ENCODE assay signal across 1 cellular context in the genomic region with DNA sequence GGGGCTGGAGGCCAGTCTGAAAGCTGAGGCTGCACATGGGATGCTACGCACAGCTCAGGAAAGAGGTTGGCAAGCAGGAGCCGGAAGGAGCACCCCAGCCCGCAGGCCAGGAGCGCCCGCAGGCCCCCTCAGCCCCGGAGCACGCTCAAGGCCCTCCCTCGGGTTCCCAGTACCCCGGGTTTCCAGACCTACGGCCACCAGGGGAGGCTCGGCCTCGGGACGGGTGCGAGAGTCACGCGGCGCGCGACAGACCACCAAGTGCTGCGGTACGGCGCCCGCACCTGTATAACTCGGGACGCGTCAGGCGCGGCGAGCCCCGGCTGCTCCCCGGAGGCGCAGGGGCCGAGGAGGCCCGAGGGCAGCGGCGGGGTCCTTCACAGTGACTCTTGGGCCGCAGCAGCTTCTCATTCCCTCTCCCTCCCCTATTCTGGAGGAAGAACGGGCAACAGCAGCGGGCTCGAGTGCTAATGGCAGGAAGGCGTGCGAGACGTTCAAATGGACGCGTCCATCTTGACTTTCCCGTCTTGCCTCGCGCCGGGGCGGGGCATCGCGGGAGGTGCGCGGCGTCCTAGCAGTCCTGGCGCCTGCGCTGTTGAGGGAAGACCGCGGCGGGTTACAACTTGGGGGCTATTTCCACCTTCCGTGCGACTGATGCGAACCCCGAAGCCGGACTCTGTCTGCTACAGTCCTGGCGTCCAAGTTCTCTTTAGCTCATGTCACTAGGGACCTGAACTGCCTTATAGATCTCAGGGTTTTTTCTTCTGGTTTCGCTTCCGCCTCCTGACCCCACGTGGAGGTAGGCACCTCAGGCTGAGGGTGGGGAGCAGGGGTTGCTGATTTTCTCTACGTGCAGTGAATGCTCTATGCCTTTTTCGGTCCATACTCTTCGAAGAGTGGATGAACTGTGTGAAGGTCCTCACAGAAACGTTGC.
A peak's percentile ranks its signal among the peaks of the same experiment; 100 is the strongest.
TF ChIP-seq lines count a peak whose summit lies in the region.

A gene with protein sequence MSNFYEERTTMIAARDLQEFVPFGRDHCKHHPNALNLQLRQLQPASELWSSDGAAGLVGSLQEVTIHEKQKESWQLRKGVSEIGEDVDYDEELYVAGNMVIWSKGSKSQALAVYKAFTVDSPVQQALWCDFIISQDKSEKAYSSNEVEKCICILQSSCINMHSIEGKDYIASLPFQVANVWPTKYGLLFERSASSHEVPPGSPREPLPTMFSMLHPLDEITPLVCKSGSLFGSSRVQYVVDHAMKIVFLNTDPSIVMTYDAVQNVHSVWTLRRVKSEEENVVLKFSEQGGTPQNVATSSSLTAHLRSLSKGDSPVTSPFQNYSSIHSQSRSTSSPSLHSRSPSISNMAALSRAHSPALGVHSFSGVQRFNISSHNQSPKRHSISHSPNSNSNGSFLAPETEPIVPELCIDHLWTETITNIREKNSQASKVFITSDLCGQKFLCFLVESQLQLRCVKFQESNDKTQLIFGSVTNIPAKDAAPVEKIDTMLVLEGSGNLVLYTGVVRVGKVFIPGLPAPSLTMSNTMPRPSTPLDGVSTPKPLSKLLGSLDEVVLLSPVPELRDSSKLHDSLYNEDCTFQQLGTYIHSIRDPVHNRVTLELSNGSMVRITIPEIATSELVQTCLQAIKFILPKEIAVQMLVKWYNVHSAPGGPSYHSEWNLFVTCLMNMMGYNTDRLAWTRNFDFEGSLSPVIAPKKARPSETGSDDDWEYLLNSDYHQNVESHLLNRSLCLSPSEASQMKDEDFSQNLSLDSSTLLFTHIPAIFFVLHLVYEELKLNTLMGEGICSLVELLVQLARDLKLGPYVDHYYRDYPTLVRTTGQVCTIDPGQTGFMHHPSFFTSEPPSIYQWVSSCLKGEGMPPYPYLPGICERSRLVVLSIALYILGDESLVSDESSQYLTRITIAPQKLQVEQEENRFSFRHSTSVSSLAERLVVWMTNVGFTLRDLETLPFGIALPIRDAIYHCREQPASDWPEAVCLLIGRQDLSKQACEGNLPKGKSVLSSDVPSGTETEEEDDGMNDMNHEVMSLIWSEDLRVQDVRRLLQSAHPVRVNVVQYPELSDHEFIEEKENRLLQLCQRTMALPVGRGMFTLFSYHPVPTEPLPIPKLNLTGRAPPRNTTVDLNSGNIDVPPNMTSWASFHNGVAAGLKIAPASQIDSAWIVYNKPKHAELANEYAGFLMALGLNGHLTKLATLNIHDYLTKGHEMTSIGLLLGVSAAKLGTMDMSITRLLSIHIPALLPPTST (N-terminal part only) (minus strand): TSS at position 533 of the 931 bp plus-strand sequence. CDS start 3,368 bp downstream, outside the sequence.

TF ChIP-seq in A549, 52 proteins besides CTCF, POLR2A, EP300 and RAD21 (continued from another document):
- TF ChIP-seq REST (IDR thresholded peaks at IDR 0.05) (peak; percentile 31; the same call in 1 of the 2 replicates), MAZ (IDR thresholded peaks at IDR 0.05; ENCODE audit: borderline replicate concordance, low read depth, low read length) (no peak), HMGXB4 (CRISPR knock-in tag; IDR thresholded peaks at IDR 0.05; ENCODE audit: borderline replicate concordance) (no peak), RCOR1 (IDR thresholded peaks at IDR 0.05; ENCODE audit: low read depth, low read length) (no peak), TFCP2L1 (CRISPR knock-in tag; IDR thresholded peaks at IDR 0.05) (no peak), ZNF302 (CRISPR knock-in tag; IDR thresholded peaks at IDR 0.05) (no peak), NR3C1 (IDR thresholded peaks at IDR 0.05) (no peak), HOXA7 (CRISPR knock-in tag; IDR thresholded peaks at IDR 0.05) (no peak), ELK1 (IDR thresholded peaks at IDR 0.05; ENCODE audit: low read depth, low read length) (no peak), CBX8 (IDR thresholded peaks at IDR 0.05) (no peak), NFE2L2 (conservative IDR thresholded peaks at IDR 0.05; ENCODE audit: low read length) (no peak), ESRRA (IDR thresholded peaks at IDR 0.05; ENCODE audit: borderline replicate concordance, low read length) (no peak), JUN (IDR thresholded peaks at IDR 0.05) (peak; percentile 74 to 90), MAFK (IDR thresholded peaks at IDR 0.05; ENCODE audit: partially characterized antibody) (no peak), TP53 (CRISPR knock-in tag; IDR thresholded peaks at IDR 0.05) (no peak), RARB (CRISPR knock-in tag; IDR thresholded peaks at IDR 0.05) (no peak), CEBPB (IDR thresholded peaks at IDR 0.05) (no peak), SMC3 (IDR thresholded peaks at IDR 0.05) (no peak), HES2 (IDR thresholded peaks at IDR 0.05) (no peak), BCL3 (IDR thresholded peaks at IDR 0.05) (peak; percentile 87; the same call in 2 of the 3 replicates), MAX (IDR thresholded peaks at IDR 0.05) (peak; percentile 91), FOSL2 (IDR thresholded peaks at IDR 0.05) (no peak), FOSL2 (CRISPR knock-in tag; IDR thresholded peaks at IDR 0.05) (no peak), BHLHE40 (IDR thresholded peaks at IDR 0.05; ENCODE audit: low read depth, low read length) (no peak), JUNB (IDR thresholded peaks at IDR 0.05) (no peak), HDAC2 (IDR thresholded peaks at IDR 0.05) (no peak), CHD2 (IDR thresholded peaks at IDR 0.05; ENCODE audit: low read length, partially characterized antibody) (peak; percentile 54), RFX5 (IDR thresholded peaks at IDR 0.05) (no peak), ZFP36 (IDR thresholded peaks at IDR 0.05; ENCODE audit: borderline replicate concordance, partially characterized antibody) (no peak), KDM5A (IDR thresholded peaks at IDR 0.05) (peak; percentile 93), RNF2 (IDR thresholded peaks at IDR 0.05; ENCODE audit: borderline replicate concordance, low read depth) (no peak), EHMT2 (IDR thresholded peaks at IDR 0.05; ENCODE audit: low read depth) (no peak), GATA3 (IDR thresholded peaks at IDR 0.05; ENCODE audit: borderline replicate concordance) (no peak), ZSCAN20 (CRISPR knock-in tag; IDR thresholded peaks at IDR 0.05) (no peak), HEYL (CRISPR knock-in tag; IDR thresholded peaks at IDR 0.05) (no peak), KDM1A (IDR thresholded peaks at IDR 0.05; ENCODE audit: low read depth) (no peak), FOXS1 (CRISPR knock-in tag; IDR thresholded peaks at IDR 0.05) (no peak), FOSB (CRISPR knock-in tag; IDR thresholded peaks at IDR 0.05) (no peak), USF2 (IDR thresholded peaks at IDR 0.05) (peak; percentile 38; the same call in 1 of the 2 replicates)
- TF ChIP-seq, protein P1, sequence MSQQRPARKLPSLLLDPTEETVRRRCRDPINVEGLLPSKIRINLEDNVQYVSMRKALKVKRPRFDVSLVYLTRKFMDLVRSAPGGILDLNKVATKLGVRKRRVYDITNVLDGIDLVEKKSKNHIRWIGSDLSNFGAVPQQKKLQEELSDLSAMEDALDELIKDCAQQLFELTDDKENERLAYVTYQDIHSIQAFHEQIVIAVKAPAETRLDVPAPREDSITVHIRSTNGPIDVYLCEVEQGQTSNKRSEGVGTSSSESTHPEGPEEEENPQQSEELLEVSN (IDR thresholded peaks at IDR 0.05; ENCODE audit: borderline replicate concordance, low read depth): peak; percentile 61; the same call in 1 of the 2 replicates
- TF ChIP-seq, protein P2, sequence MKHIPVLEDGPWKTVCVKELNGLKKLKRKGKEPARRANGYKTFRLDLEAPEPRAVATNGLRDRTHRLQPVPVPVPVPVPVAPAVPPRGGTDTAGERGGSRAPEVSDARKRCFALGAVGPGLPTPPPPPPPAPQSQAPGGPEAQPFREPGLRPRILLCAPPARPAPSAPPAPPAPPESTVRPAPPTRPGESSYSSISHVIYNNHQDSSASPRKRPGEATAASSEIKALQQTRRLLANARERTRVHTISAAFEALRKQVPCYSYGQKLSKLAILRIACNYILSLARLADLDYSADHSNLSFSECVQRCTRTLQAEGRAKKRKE (CRISPR knock-in tag; IDR thresholded peaks at IDR 0.05; ENCODE audit: low read depth): no peak
